19 cellular contexts compared by ENCODE assay signal in genomic region chr9:114790521-114790920, GRCh38.
"Had no signal": no experiment of that assay in that cellular context is flagged by ENCODE, and none has a peak within 500 bp of the region (broad histone marks: within the 10 kb centered on the region; RNA-seq: fewer than 3 reads in every experiment).

No MANE protein-coding gene starts in this region.

- H3K27me3 Mint-ChIP-seq: activated CD4-positive, alpha-beta T cell treated with anti-CD3 and anti-CD28 coated beads, Interleukin-2, amount 10 ng/mL, durations not matched to agents 7 days and 5 days; activated naive CD8-positive, alpha-beta T cell; dendritic cell treated with granulocyte-macrophage colony-stimulating factor and Interleukin-4, amounts not matched to agents 40 ng/mL and 50 ng/mL, for 4 days; progenitor cell of endocrine pancreas; stimulated activated naive CD8-positive, alpha-beta T cell treated with anti-CD3 and anti-CD28 coated beads, Interleukin-15, Interleukin-2, amounts not matched to agents 100 ng/mL and 50 ng/mL, for 24 hours had no signal

- H3K4me3 ChIP-seq: breast epithelium, gastroesophageal sphincter, spleen, upper lobe of left lung had no signal

- H3K4me3 Mint-ChIP-seq: activated CD4-positive, alpha-beta T cell treated with anti-CD3 and anti-CD28 coated beads, Interleukin-2, amount 10 ng/mL, durations not matched to agents 7 days and 5 days; activated naive CD8-positive, alpha-beta T cell; activated T-cell treated with anti-CD3 and anti-CD28 coated beads, Interleukin-2, amount 50 U/mL, for 72 hours; dendritic cell treated with granulocyte-macrophage colony-stimulating factor and Interleukin-4, amounts not matched to agents 40 ng/mL and 50 ng/mL, for 4 days; effector memory CD8-positive, alpha-beta T cell; stimulated activated naive CD8-positive, alpha-beta T cell treated with anti-CD3 and anti-CD28 coated beads, Interleukin-15, Interleukin-2, amounts not matched to agents 100 ng/mL and 50 ng/mL, for 24 hours had no signal

- ATAC-seq: activated T-cell treated with anti-CD3 and anti-CD28 coated beads, Interleukin-2, amount 50 U/mL, for 72 hours; effector memory CD8-positive, alpha-beta T cell; gastroesophageal sphincter; sciatic nerve had no signal

- FAIRE-seq: kidney had no signal

- H3K4me1 Mint-ChIP-seq: activated CD4-positive, alpha-beta T cell treated with anti-CD3 and anti-CD28 coated beads, Interleukin-2, amount 10 ng/mL, durations not matched to agents 7 days and 5 days had no signal

- DNase-seq: activated CD4-positive, alpha-beta T cell treated with anti-CD3 and anti-CD28 coated beads, Interleukin-2, amount 10 ng/mL, durations not matched to agents 7 days and 5 days; activated CD8-positive, alpha-beta memory T cell treated with anti-CD3 and anti-CD28 coated beads, Interleukin-2, amount 50 U/mL, for 48 hours; activated gamma-delta T cell treated with Interleukin-2 at 50 U/mL for 16 hours; activated T-cell treated with anti-CD3 and anti-CD28 coated beads, Interleukin-2, amount 50 U/mL, for 72 hours; anterior cingulate cortex; cerebellar nuclear complex; effector memory CD8-positive, alpha-beta T cell; kidney; mesendoderm; spleen; upper lobe of left lung had no signal

- H3K36me3 Mint-ChIP-seq: activated naive CD8-positive, alpha-beta T cell had no signal

- H3K27ac ChIP-seq: breast epithelium, epithelial cell of prostate, gastroesophageal sphincter, spleen, upper lobe of left lung had no signal

- H3K9me3 Mint-ChIP-seq: dendritic cell treated with granulocyte-macrophage colony-stimulating factor and Interleukin-4, amounts not matched to agents 40 ng/mL and 50 ng/mL, for 4 days; effector memory CD8-positive, alpha-beta T cell had no signal

- H3K27ac Mint-ChIP-seq: activated CD4-positive, alpha-beta T cell treated with anti-CD3 and anti-CD28 coated beads, Interleukin-2, amount 10 ng/mL, durations not matched to agents 7 days and 5 days; activated naive CD8-positive, alpha-beta T cell; activated T-cell treated with anti-CD3 and anti-CD28 coated beads, Interleukin-2, amount 50 U/mL, for 72 hours; dendritic cell treated with granulocyte-macrophage colony-stimulating factor and Interleukin-4, amounts not matched to agents 40 ng/mL and 50 ng/mL, for 4 days; progenitor cell of endocrine pancreas; stimulated activated naive CD8-positive, alpha-beta T cell treated with anti-CD3 and anti-CD28 coated beads, Interleukin-15, Interleukin-2, amounts not matched to agents 100 ng/mL and 50 ng/mL, for 24 hours had no signal
